Comparison of ENCODE assay signal across 1 cellular context in genomic region chr5:177309351-177310191, GRCh38.
A peak's percentile ranks its signal among the peaks of the same experiment; 100 is the strongest.
TF ChIP-seq lines count a peak whose summit lies in the region.

No MANE protein-coding gene starts in this region.

TF ChIP-seq in HCT116, 20 proteins besides CTCF, POLR2A, EP300 and RAD21 (continued from another document):
- TF ChIP-seq REST (IDR thresholded peaks at IDR 0.05; ENCODE audit: low read depth) (no peak), EZH2phosphoT487 (IDR thresholded peaks at IDR 0.05; ENCODE audit: borderline replicate concordance) (no peak), ELF1 (IDR thresholded peaks at IDR 0.05; ENCODE audit: borderline replicate concordance, low read depth) (no peak), ZFX (IDR thresholded peaks at IDR 0.05) (no peak; the same call in 1 of the 2 replicates), SIN3A (IDR thresholded peaks at IDR 0.05; ENCODE audit: low read depth) (no peak), YY1 (IDR thresholded peaks at IDR 0.05; ENCODE audit: extremely low read depth, insufficient replicate concordance, low read depth, low read length) (peak; percentile 72), POLR2AphosphoS5 (IDR thresholded peaks at IDR 0.05; ENCODE audit: low read depth, low read length) (peak; percentile 44), SRF (IDR thresholded peaks at IDR 0.05; ENCODE audit: low read depth) (no peak), ZBTB33 (IDR thresholded peaks at IDR 0.05; ENCODE audit: extremely low read depth, insufficient replicate concordance, low read length) (no peak), EGR1 (IDR thresholded peaks at IDR 0.05; ENCODE audit: low read depth) (no peak)
